14 cellular contexts compared by ENCODE assay signal in the genomic region with DNA sequence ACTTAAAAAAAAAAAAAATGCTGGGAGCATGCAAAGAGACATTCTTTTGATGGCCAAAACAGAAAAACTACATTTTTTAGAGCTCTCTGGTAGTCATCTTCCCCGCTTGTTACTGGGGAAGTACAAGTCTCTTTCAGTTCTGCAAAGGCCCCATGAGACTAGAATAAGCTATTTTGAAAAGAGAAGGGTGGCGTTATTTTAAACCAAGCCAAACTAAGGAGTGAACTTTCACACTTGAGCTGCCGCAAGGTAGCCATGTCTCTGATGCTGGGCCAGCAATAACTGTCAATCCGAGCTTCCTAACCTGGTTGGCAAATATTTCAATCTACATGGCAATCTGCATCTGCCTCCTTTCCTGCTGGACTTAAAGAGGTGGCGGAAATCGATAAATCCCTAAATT.
DNase-seq lines count a peak whose midpoint lies in the region; ATAC-seq, FAIRE-seq and TF ChIP-seq lines count a peak whose summit lies in the region.
"Had no signal": no experiment of that assay in that cellular context is flagged by ENCODE, and none has a peak within 500 bp of the region (broad histone marks: within the 10 kb centered on the region; RNA-seq: fewer than 3 reads in every experiment).

No MANE protein-coding gene starts in this region.

- in situ Hi-C loops in GM12878 (cut with MboI) = no loop called here

- WGBS in GM12878 (ENCODE audit: insufficient coverage, insufficient replicate concordance, low lambda C conversion rate, missing lambda C conversion rate) = under 1% methylated on average over 6 of the region's 6 CpGs
- 80% methylated on average over 6 of the region's 6 CpGs for WGBS in hepatocyte (ENCODE audit: low lambda C conversion rate, missing lambda C conversion rate)

- H3K4me1 ChIP-seq in GM12878 (ENCODE audit: control insufficient read depth, insufficient read depth, low read length) (peaks cover 16% of the 10 kb centered on the region), hepatocyte (ENCODE audit: insufficient read depth) (no peaks in the 10 kb centered on the region)
- H3K4me1 ChIP-seq: right lobe of liver, SJCRH30 had no signal

- no peak for TF ChIP-seq POLR2A in GM12878 (IDR thresholded peaks at IDR 0.05; ENCODE audit: low read depth, low read length)

- H3K27me3 Mint-ChIP-seq in mesothelial cell of epicardium (ENCODE audit: low read depth) = no peaks in the 10 kb centered on the region
- H3K27me3 Mint-ChIP-seq in activated CD8-positive, alpha-beta T cell treated with anti-CD3 and anti-CD28 coated beads for 36 hours = no peaks in the 10 kb centered on the region
- H3K27me3 Mint-ChIP-seq: activated CD8-positive, alpha-beta memory T cell treated with anti-CD3 and anti-CD28 coated beads, Interleukin-2, amount 10 ng/mL, durations not matched to agents 7 days and 5 days; brain had no signal

- SMC1A ChIA-PET in GM12878 (lab: Charles Lee; ENCODE audit: uncharacterized antibody, unreplicated experiment) = interaction anchor here (0.7 to 5.0 kb wide), 14 partner anchors 8 to 583 kb away, joined by 3 to 27 read pairs (median 4); no protein-coding TSS in a partner anchor

- CTCF ChIA-PET in GM12878 (lab: Yijun Ruan, JAX) = interaction anchor here (0.5 to 1.3 kb wide), 10 partner anchors 8 to 976 kb away, joined by 3 to 5 read pairs (median 4); no protein-coding TSS in a partner anchor
- CTCF ChIA-PET in activated CD8-positive, alpha-beta T cell treated with anti-CD3 and anti-CD28 coated beads for 36 hours (lab: Charles Lee) = no interaction called here

- H3K4me1 Mint-ChIP-seq in mesothelial cell of epicardium = no peaks in the 10 kb centered on the region
- H3K4me1 Mint-ChIP-seq in activated CD8-positive, alpha-beta T cell treated with anti-CD3 and anti-CD28 coated beads for 36 hours (ENCODE audit: low read depth) = peaks cover 5% of the 10 kb centered on the region

- POLR2A ChIA-PET in GM12878 (lab: Charles Lee) = interaction anchor here (0.7 to 1.1 kb wide), 2 partner anchors 9 to 43 kb away, joined by 3 read pairs; no protein-coding TSS in a partner anchor
- POLR2A ChIA-PET in activated CD8-positive, alpha-beta T cell treated with anti-CD3 and anti-CD28 coated beads for 36 hours (lab: Charles Lee) = interaction anchor here (0.6 kb wide), 1 partner anchor 415 kb away, joined by 5 read pairs; no protein-coding TSS in a partner anchor

- H3K36me3 ChIP-seq in GM12878 (ENCODE audit: control insufficient read depth in 2 of 2, insufficient read depth in 2 of 2, low read length in 1 of 2) (no peaks in the 10 kb centered on the region; a peak in 1 of 4 replicates), hepatocyte (replicated peaks; ENCODE audit: insufficient read depth, low read depth) (no peaks in the 10 kb centered on the region)
- H3K36me3 ChIP-seq: right lobe of liver, SJCRH30 had no signal

- H3K27ac ChIP-seq in GM12878 (ENCODE audit: control insufficient read depth, insufficient read depth) (peak overlapping the region; percentile 22), hepatocyte (no peak overlapping the region)
- H3K27ac ChIP-seq: right lobe of liver, SJCRH30 had no signal

- peak; percentile 54 for DNase-seq in GM12878 (ENCODE audit: low read depth, low spot score)
- no peak for DNase-seq in hepatocyte (ENCODE audit: low spot score)
- DNase-seq in mesothelial cell of epicardium (ENCODE audit: low spot score in 2 of 2, unreplicated experiment in 2 of 2) = no peak
- DNase-seq in NCI-H774 (lab: John Stamatoyannopoulos, UW) = no peak
- no peak for DNase-seq in activated CD8-positive, alpha-beta T cell treated with anti-CD3 and anti-CD28 coated beads for 36 hours
- DNase-seq: activated CD8-positive, alpha-beta memory T cell treated with anti-CD3 and anti-CD28 coated beads, Interleukin-2, amount 10 ng/mL, durations not matched to agents 7 days and 5 days; NCI-H1436 treated with DMSO at 0.1 percent for 48 hours; right lobe of liver; SJCRH30; stimulated activated CD8-positive, alpha-beta memory T cell treated with anti-CD3 and anti-CD28 coated beads, Interleukin-4, amount 100 ng/mL, for 48 hours had no signal

- H3K4me3 ChIP-seq in GM12878 = 0 out of 2 replicates have a peak overlapping the region, but pooled peaks have one; percentile 15
- no peak overlapping the region for H3K4me3 ChIP-seq in hepatocyte
- H3K4me3 ChIP-seq: right lobe of liver, SJCRH30 had no signal

- no peaks in the 10 kb centered on the region for H3K79me2 ChIP-seq in GM12878 (ENCODE audit: control insufficient read depth, insufficient read depth, low read length)
- H3K79me2 ChIP-seq in hepatocyte = no peaks in the 10 kb centered on the region

- no peak overlapping the region for H3K4me3 Mint-ChIP-seq in mesothelial cell of epicardium
- H3K4me3 Mint-ChIP-seq in activated CD8-positive, alpha-beta T cell treated with anti-CD3 and anti-CD28 coated beads for 36 hours = no peak overlapping the region
- H3K4me3 Mint-ChIP-seq: activated CD8-positive, alpha-beta memory T cell treated with anti-CD3 and anti-CD28 coated beads, Interleukin-2, amount 10 ng/mL, durations not matched to agents 7 days and 5 days; brain had no signal

- H3K36me3 Mint-ChIP-seq in mesothelial cell of epicardium = peaks cover 19% of the 10 kb centered on the region
- peaks cover 27% of the 10 kb centered on the region for H3K36me3 Mint-ChIP-seq in activated CD8-positive, alpha-beta T cell treated with anti-CD3 and anti-CD28 coated beads for 36 hours (ENCODE audit: low read depth)

- H3K27ac Mint-ChIP-seq in mesothelial cell of epicardium = no peak overlapping the region
- H3K27ac Mint-ChIP-seq in activated CD8-positive, alpha-beta T cell treated with anti-CD3 and anti-CD28 coated beads for 36 hours = no peak overlapping the region
- H3K27ac Mint-ChIP-seq: activated CD8-positive, alpha-beta memory T cell treated with anti-CD3 and anti-CD28 coated beads, Interleukin-2, amount 10 ng/mL, durations not matched to agents 7 days and 5 days; brain had no signal

- H3K9me3 Mint-ChIP-seq in mesothelial cell of epicardium = peaks cover 4% of the 10 kb centered on the region
- H3K9me3 Mint-ChIP-seq in activated CD8-positive, alpha-beta T cell treated with anti-CD3 and anti-CD28 coated beads for 36 hours = no peaks in the 10 kb centered on the region

- RAD21 ChIA-PET in GM12878 (lab: Charles Lee; ENCODE audit: unreplicated experiment) = interaction anchor here (0.5 to 1.7 kb wide), 13 partner anchors 8 to 167 kb away, joined by 3 to 5 read pairs (median 3); no protein-coding TSS in a partner anchor

- intact Hi-C loops in GM12878 (cut with micrococcal nuclease; ENCODE audit: unreplicated experiment) = no loop called here
- intact Hi-C loops in activated CD8-positive, alpha-beta T cell treated with anti-CD3 and anti-CD28 coated beads for 36 hours (cut with micrococcal nuclease) = no loop called here

- peak; percentile 61 for FAIRE-seq in GM12878 (lab: Jason Lieb, UNC)

- H3K9me3 ChIP-seq in GM12878 (replicated peaks; ENCODE audit: control insufficient read depth, insufficient read depth, low read length) = no peaks in the 10 kb centered on the region; the same call in 2 of the 3 replicates
- H3K9me3 ChIP-seq in hepatocyte (ENCODE audit: low read depth) = peaks cover 1% of the 10 kb centered on the region
- H3K9me3 ChIP-seq: right lobe of liver, SJCRH30 had no signal

- no peak for TF ChIP-seq RAD21 in GM12878 (IDR thresholded peaks at IDR 0.05; ENCODE audit: insufficient read depth, low read depth, low read length)

- no peak; a peak in 1 of 4 replicates for TF ChIP-seq EP300 in GM12878 (IDR thresholded peaks at IDR 0.05; ENCODE audit: borderline replicate concordance in 1 of 2, control insufficient read depth in 1 of 2, low read depth in 2 of 2, low read length in 2 of 2)

- H3K27me3 ChIP-seq in GM12878 (replicated peaks in 1 of 2; ENCODE audit: control insufficient read depth in 2 of 2, insufficient read depth in 2 of 2, low read length in 1 of 2) (no peaks in the 10 kb centered on the region), hepatocyte (no peaks in the 10 kb centered on the region)
- H3K27me3 ChIP-seq: right lobe of liver, SJCRH30 had no signal

- H4K20me1 ChIP-seq in GM12878 (ENCODE audit: control insufficient read depth, insufficient read depth) (no peaks in the 10 kb centered on the region), hepatocyte (ENCODE audit: insufficient read depth, poor library complexity, severe bottlenecking) (no peaks in the 10 kb centered on the region)

- H3K9ac ChIP-seq in GM12878 (ENCODE audit: control insufficient read depth, insufficient read depth, low read length) = peak overlapping the region; percentile 10

- H2AFZ ChIP-seq in GM12878 (ENCODE audit: control insufficient read depth, low read depth, low read length) (peak overlapping the region; percentile 70), hepatocyte (no peak overlapping the region)

- no TSS peak for BruUV-seq in GM12878 (replicated peaks; lab: Mats Ljungman, UMichigan)

- peak; percentile 85 for ATAC-seq in GM18519 (IDR thresholded peaks at IDR 0.05; ENCODE audit: low FRiP score, unreplicated experiment)
- peak; percentile 98 for ATAC-seq in GM21529 (IDR thresholded peaks at IDR 0.05; ENCODE audit: unreplicated experiment)
- ATAC-seq in HG03175 (IDR thresholded peaks at IDR 0.05; ENCODE audit: unreplicated experiment) = peak; percentile 91
- peak; percentile 97 for ATAC-seq in GM12878
- ATAC-seq in activated CD8-positive, alpha-beta T cell treated with anti-CD3 and anti-CD28 coated beads for 36 hours = no peak
- ATAC-seq: activated CD8-positive, alpha-beta memory T cell treated with anti-CD3 and anti-CD28 coated beads, Interleukin-2, amount 10 ng/mL, durations not matched to agents 7 days and 5 days had no signal

- TF ChIP-seq CTCF in GM12878 (IDR thresholded peaks at IDR 0.05 in 2 of 3, conservative IDR thresholded peaks at IDR 0.05 in 1 of 3; ENCODE audit: control insufficient read depth in 2 of 3, extremely low read depth in 1 of 3, insufficient read depth in 1 of 3, low read depth in 3 of 3, low read length in 3 of 3) = no peak
- TF ChIP-seq CTCF in hepatocyte (IDR thresholded peaks at IDR 0.05; ENCODE audit: poor library complexity) = no peak
- TF ChIP-seq CTCF in mesothelial cell of epicardium (IDR thresholded peaks at IDR 0.05; ENCODE audit: unreplicated experiment) = no peak
- no peak for TF ChIP-seq CTCF in activated CD8-positive, alpha-beta T cell treated with anti-CD3 and anti-CD28 coated beads for 36 hours (IDR thresholded peaks at IDR 0.05)

- H3K4me2 ChIP-seq in GM12878 (ENCODE audit: control insufficient read depth, insufficient read depth) (peak overlapping the region; percentile 70), hepatocyte (no peak overlapping the region)

- H3K9me2 ChIP-seq in hepatocyte (replicated peaks; ENCODE audit: insufficient read depth) = no peaks in the 10 kb centered on the region

TF ChIP-seq in GM12878, 131 proteins besides CTCF, POLR2A, EP300 and RAD21 (continues in another document):
- TF ChIP-seq BHLHE40 (IDR thresholded peaks at IDR 0.05; ENCODE audit: borderline replicate concordance in 1 of 2, low read depth in 2 of 2, low read length in 1 of 2) = 0 out of 4 replicates have a peak, but pooled peaks of 1 of the 2 experiments have one; percentile 29
- peak; percentile 40; the same call in 1 of the 2 replicates for TF ChIP-seq NFIC (IDR thresholded peaks at IDR 0.05; ENCODE audit: low read depth, low read length)
- no peak for TF ChIP-seq SREBF1 (IDR thresholded peaks at IDR 0.05; ENCODE audit: low read length)
- peak; percentile 42; the same call in 1 of the 2 replicates for TF ChIP-seq RUNX3 (IDR thresholded peaks at IDR 0.05; ENCODE audit: low read length)
